In the genomic region with DNA sequence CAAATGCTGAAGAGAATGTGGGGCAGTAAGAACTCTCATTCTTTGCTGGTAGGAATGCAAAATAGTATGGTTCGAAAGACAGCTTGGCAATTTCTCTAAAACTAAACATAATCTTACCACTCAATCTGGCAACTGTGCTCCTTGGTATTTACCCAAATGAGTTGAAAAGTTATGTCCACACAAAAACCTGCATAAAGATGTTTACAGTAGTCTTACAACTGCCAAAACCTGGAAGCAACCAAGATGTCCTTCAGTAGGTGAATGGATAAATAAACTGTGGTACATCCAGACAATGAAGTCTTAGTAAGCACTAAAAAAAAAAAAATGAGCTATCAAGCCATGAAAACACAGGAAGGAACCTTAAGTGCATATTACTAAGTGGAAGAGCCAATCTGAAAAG, we compare ENCODE assay signal across 23 cellular contexts.
"Had no signal": no experiment of that assay in that cellular context is flagged by ENCODE, and none has a peak within 500 bp of the region (broad histone marks: within the 10 kb centered on the region; RNA-seq: fewer than 3 reads in every experiment).

No MANE protein-coding gene starts in this region.

- H3K4me3 ChIP-seq: dorsolateral prefrontal cortex, heart right ventricle, left ventricle myocardium inferior, lower lobe of right lung, pancreas, right lobe of liver, suprapubic skin, thyroid gland, upper lobe of left lung, uterus had no signal

- H3K4me3 Mint-ChIP-seq: natural killer cell treated with Interleukin-12 subunit alpha and Interleukin-12 subunit beta and Interleukin-15 and Interleukin-18, amount 100 ng/mL, for 72 hours; stimulated activated effector memory CD8-positive, alpha-beta T cell treated with anti-CD3 and anti-CD28 coated beads, Interleukin-12 subunit alpha, Interleukin-12 subunit beta, amount 100 ng/mL, for 72 hours had no signal

- ATAC-seq: esophagus mucosa; heart right ventricle; natural killer cell treated with Interleukin-12 subunit alpha and Interleukin-12 subunit beta and Interleukin-15 and Interleukin-18, amount 100 ng/mL, for 72 hours; stimulated activated effector memory CD8-positive, alpha-beta T cell treated with anti-CD3 and anti-CD28 coated beads, Interleukin-12 subunit alpha, Interleukin-12 subunit beta, amount 100 ng/mL, for 72 hours; stimulated activated naive CD8-positive, alpha-beta T cell treated with anti-CD3 and anti-CD28 coated beads, Interleukin-15, Interleukin-2, amounts not matched to agents 100 U/mL and 50 U/mL, for 24 hours had no signal

- H3K9me3 ChIP-seq: heart right ventricle, left ventricle myocardium inferior, lower lobe of right lung, pancreas, right lobe of liver, suprapubic skin, thyroid gland, upper lobe of left lung, uterus had no signal

- DNase-seq: cortex of kidney; dorsolateral prefrontal cortex; effector CD8-positive, alpha-beta T cell; heart right ventricle; islet precursor cell; left ventricle myocardium inferior; lower lobe of right lung; mesenchymal stem cell; midbrain; occipital lobe; pancreas; right lobe of liver; stimulated activated CD4-positive, alpha-beta T cell treated with anti-CD3 and anti-CD28 coated beads, Interleukin-4, amount 100 ng/mL, for 1 hour; stimulated activated CD8-positive, alpha-beta memory T cell treated with anti-CD3 and anti-CD28 coated beads, Interleukin-4, amount 100 ng/mL, for 48 hours; stimulated activated naive CD8-positive, alpha-beta T cell treated with anti-CD3 and anti-CD28 coated beads, Interleukin-15, Interleukin-2, amounts not matched to agents 100 U/mL and 50 U/mL, for 24 hours; thyroid gland; upper lobe of left lung; uterus had no signal

- H3K9me3 Mint-ChIP-seq: natural killer cell treated with Interleukin-12 subunit alpha and Interleukin-12 subunit beta and Interleukin-15 and Interleukin-18, amount 100 ng/mL, for 72 hours; stimulated activated effector memory CD8-positive, alpha-beta T cell treated with anti-CD3 and anti-CD28 coated beads, Interleukin-12 subunit alpha, Interleukin-12 subunit beta, amount 100 ng/mL, for 72 hours had no signal

- H3K27ac ChIP-seq: dorsolateral prefrontal cortex, heart right ventricle, left ventricle myocardium inferior, lower lobe of right lung, pancreas, right lobe of liver, suprapubic skin, thyroid gland, upper lobe of left lung, uterus had no signal

- H3K4me1 ChIP-seq: heart right ventricle, left ventricle myocardium inferior, lower lobe of right lung, pancreas, suprapubic skin, thyroid gland, upper lobe of left lung, uterus had no signal

- H3K27me3 ChIP-seq: dorsolateral prefrontal cortex, heart right ventricle, pancreas, right lobe of liver, suprapubic skin, thyroid gland, upper lobe of left lung, uterus had no signal

- H3K27ac Mint-ChIP-seq: natural killer cell treated with Interleukin-12 subunit alpha and Interleukin-12 subunit beta and Interleukin-15 and Interleukin-18, amount 100 ng/mL, for 72 hours; progenitor cell of endocrine pancreas; stimulated activated effector memory CD8-positive, alpha-beta T cell treated with anti-CD3 and anti-CD28 coated beads, Interleukin-12 subunit alpha, Interleukin-12 subunit beta, amount 100 ng/mL, for 72 hours had no signal

- H3K36me3 ChIP-seq: uterus had no signal

- H3K27me3 Mint-ChIP-seq: natural killer cell treated with Interleukin-12 subunit alpha and Interleukin-12 subunit beta and Interleukin-15 and Interleukin-18, amount 100 ng/mL, for 72 hours; progenitor cell of endocrine pancreas had no signal
